ENCODE assay signal across 8 cellular contexts in the genomic region with DNA sequence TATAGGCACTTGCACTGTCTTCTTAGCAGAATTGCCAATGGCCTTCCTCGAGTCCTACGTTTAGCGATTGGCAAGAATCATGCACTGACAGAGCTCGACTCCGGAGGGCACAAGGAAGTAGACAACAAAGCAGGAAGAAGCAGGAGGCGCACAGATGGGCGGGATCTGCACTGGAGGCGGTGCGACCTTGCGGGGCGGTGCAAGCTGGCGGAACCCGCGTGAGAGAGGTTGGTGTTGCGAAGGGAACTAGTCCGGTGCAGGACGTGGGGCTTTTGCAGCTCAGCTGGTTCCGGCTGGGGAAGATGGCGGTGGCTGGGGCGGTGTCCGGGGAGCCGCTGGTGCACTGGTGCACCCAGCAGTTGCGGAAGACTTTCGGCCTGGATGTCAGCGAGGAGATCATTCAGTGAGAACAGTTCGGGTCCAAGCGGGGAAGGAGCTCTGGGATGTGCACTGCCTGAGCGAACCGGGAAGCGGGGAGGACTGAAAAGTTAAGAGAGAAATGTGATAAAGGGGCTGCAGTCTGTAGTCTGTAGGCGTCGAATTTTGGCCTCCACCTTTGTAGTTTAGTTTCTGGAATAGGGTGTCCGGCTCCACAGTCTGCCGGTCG.
DNase-seq lines count a peak whose midpoint lies in the region; ATAC-seq and TF ChIP-seq lines count a peak whose summit lies in the region.

A gene (plus strand): TSS at position 275 of the 607 bp plus-strand sequence. CDS start 28 bp downstream, at position 303.

- peak; percentile 74 for DNase-seq in NCI-H2029 treated with DMSO at 0.1 percent for 48 hours (lab: John Stamatoyannopoulos, UW)
- peak; percentile 92 for DNase-seq in T1000 (lab: John Stamatoyannopoulos, UW)
- peak; percentile 98 for DNase-seq in astrocyte of the hippocampus (ENCODE audit: low read depth, low spot score)
- peak; percentile 38 to 96 (median 87) for DNase-seq in hypothalamus (lab: John Stamatoyannopoulos, UW)
- DNase-seq in retinal pigment epithelial cell (ENCODE audit: low read depth) = peak; percentile 91
- DNase-seq in cortex of kidney (lab: John Stamatoyannopoulos, UW) = no peak

- peak within 1 kb of the TSS; percentile 96 for H3K4me3 ChIP-seq in retinal pigment epithelial cell (ENCODE audit: low read length)

- ATAC-seq in GM18499 (IDR thresholded peaks at IDR 0.05; ENCODE audit: insufficient read depth, unreplicated experiment) (peak; percentile 84), HG02943 (IDR thresholded peaks at IDR 0.05; ENCODE audit: low read depth, unreplicated experiment) (peak; percentile 94)

- TF ChIP-seq CTCF in retinal pigment epithelial cell (conservative IDR thresholded peaks at IDR 0.05; ENCODE audit: low read depth, low read length) = no peak
